Comparison of ENCODE assay signal across 11 cellular contexts in the genomic region with DNA sequence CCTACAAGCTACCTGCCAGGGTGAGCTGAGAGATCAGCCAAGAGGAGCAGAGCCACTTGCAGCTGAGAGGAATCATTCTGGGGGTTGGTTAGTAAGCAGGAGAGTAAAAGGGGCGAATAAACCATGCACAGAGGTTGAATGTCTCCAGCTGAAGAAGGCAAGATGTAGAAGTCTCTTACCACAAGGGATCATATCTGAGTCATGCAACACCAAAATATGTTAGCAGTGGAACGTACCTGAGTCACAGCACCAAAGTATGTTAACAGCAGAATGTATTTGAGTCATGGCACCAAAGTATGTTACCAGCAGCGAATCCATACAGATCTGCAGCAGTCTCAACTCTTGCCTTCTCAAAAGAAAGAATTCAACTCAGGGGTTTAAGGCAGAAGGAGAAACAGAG. TPM values are rescaled to one million over a fixed set of nuclear protein-coding genes. Genes with fewer than 3 reads are reported as not detected.
DNase-seq lines count a peak whose midpoint lies in the region; ATAC-seq and TF ChIP-seq lines count a peak whose summit lies in the region.
"Had no signal": no experiment of that assay in that cellular context is flagged by ENCODE, and none has a peak within 500 bp of the region (broad histone marks: within the 10 kb centered on the region; RNA-seq: fewer than 3 reads in every experiment).

No MANE protein-coding gene starts in this region.

- peaks cover 6% of the 10 kb centered on the region for H3K9me3 Mint-ChIP-seq in activated T-helper 17 cell treated with anti-CD3 and anti-CD28 coated beads, Interleukin-2, amount 50 U/mL, for 72 hours

- peak; percentile 37 for DNase-seq in NCI-H345 (lab: John Stamatoyannopoulos, UW)
- no peak for DNase-seq in NCI-H345 treated with DMSO at 0.1 percent for 48 hours (lab: John Stamatoyannopoulos, UW; ENCODE audit: unreplicated experiment)
- DNase-seq in skeletal muscle cell (ENCODE audit: low read depth), result peak; percentile 67
- DNase-seq in NCI-H1417 treated with DMSO at 0.1 percent for 48 hours (lab: John Stamatoyannopoulos, UW), result no peak
- DNase-seq in body of pancreas, result no peak
- DNase-seq in NCI-H510A treated with DMSO at 0.1 percent for 48 hours (lab: John Stamatoyannopoulos, UW), result no peak
- DNase-seq: activated CD8-positive, alpha-beta memory T cell treated with anti-CD3 and anti-CD28 coated beads for 24 hours; NCI-H1930; retina had no signal

- H3K9me3 ChIP-seq in body of pancreas, result no peaks in the 10 kb centered on the region

- intact Hi-C loops in body of pancreas (cut with DNase I), result no loop called here

- H3K4me1 ChIP-seq in body of pancreas, result no peaks in the 10 kb centered on the region

- peak; percentile 75 for ATAC-seq in HG02981 (IDR thresholded peaks at IDR 0.05; ENCODE audit: unreplicated experiment)
- ATAC-seq in activated T-helper 17 cell treated with anti-CD3 and anti-CD28 coated beads, Interleukin-2, amount 50 U/mL, for 72 hours (replicated peaks), result peak; percentile 99
- ATAC-seq in body of pancreas, result no peak

- TF ChIP-seq POLR2A in body of pancreas (IDR thresholded peaks at IDR 0.05), result no peak

- H3K4me3 Mint-ChIP-seq in activated T-helper 17 cell treated with anti-CD3 and anti-CD28 coated beads, Interleukin-2, amount 50 U/mL, for 72 hours, result no peak overlapping the region

- H3K27me3 Mint-ChIP-seq in activated T-helper 17 cell treated with anti-CD3 and anti-CD28 coated beads, Interleukin-2, amount 50 U/mL, for 72 hours, result peaks cover 7% of the 10 kb centered on the region

- H3K27ac Mint-ChIP-seq in activated T-helper 17 cell treated with anti-CD3 and anti-CD28 coated beads, Interleukin-2, amount 50 U/mL, for 72 hours, result no peak overlapping the region

- H3K4me3 ChIP-seq in skeletal muscle cell (ENCODE audit: low read depth, low read length) (no peak overlapping the region), body of pancreas (no peak overlapping the region)

- no peaks in the 10 kb centered on the region for H3K27me3 ChIP-seq in body of pancreas

- H3K4me1 Mint-ChIP-seq in activated T-helper 17 cell treated with anti-CD3 and anti-CD28 coated beads, Interleukin-2, amount 50 U/mL, for 72 hours, result peaks cover 5% of the 10 kb centered on the region

- WGBS in body of pancreas, 2 donors, result 73 to 89% methylated on average over 3 of the region's 3 CpGs

- no peak for TF ChIP-seq CTCF in body of pancreas (IDR thresholded peaks at IDR 0.05)

- no peaks in the 10 kb centered on the region for H3K36me3 ChIP-seq in body of pancreas (replicated peaks in 1 of 2; ENCODE audit: insufficient read depth in 1 of 2, low read depth in 2 of 2)

- no peak overlapping the region for H3K27ac ChIP-seq in body of pancreas

- no peaks in the 10 kb centered on the region for H3K36me3 Mint-ChIP-seq in activated T-helper 17 cell treated with anti-CD3 and anti-CD28 coated beads, Interleukin-2, amount 50 U/mL, for 72 hours (ENCODE audit: low read depth)

RNA-seq across cellular contexts. Expression of a gene that starts 29.9 kb away (rescaled TPM):
- not detected for total RNA-seq in activated T-helper 17 cell treated with anti-CD3 and anti-CD28 coated beads, Interleukin-2, amount 50 U/mL, for 72 hours
- total RNA-seq in body of pancreas, result not detected

Comparison
In these comparisons a context has a peak if more than half of its experiments do, and no peak if none do; other contexts are left out.
1. DNase-seq: peak in NCI-H345 (single experiment) and skeletal muscle cell (single experiment); none in NCI-H345 treated with DMSO at 0.1 percent for 48 hours (single experiment), NCI-H1417 treated with DMSO at 0.1 percent for 48 hours (single experiment), body of pancreas (0 of 4) and NCI-H510A treated with DMSO at 0.1 percent for 48 hours (single experiment).